Comparison of ENCODE assay signal across 1 cellular context in the genomic region with DNA sequence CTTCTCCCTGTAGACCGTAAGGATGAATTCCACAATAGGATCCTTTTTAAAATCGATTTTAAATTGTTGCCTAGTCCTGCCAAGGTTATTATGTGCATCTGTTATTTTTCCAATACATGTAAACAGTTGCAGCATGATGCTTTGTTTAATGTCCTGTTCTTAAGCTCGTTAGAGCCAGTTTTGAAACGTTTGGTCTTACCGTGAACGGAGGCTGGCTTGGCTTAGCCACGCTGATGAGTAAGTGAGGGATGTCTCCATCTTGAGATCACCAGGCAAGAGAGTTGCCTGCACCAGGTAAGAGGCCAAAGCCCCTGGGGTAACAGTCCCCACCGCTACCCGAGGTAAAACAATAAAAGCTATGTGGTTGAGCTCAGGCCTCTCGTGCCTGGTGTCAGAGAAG.
TF ChIP-seq lines count a peak whose summit lies in the region.

No MANE protein-coding gene starts in this region.

TF ChIP-seq in K562, 482 proteins besides CTCF, POLR2A, EP300 and RAD21:
- TF ChIP-seq SAP30 (IDR thresholded peaks at IDR 0.05; ENCODE audit: borderline replicate concordance, insufficient read depth, low read depth, low read length, poor library complexity, severe bottlenecking) (no peak), HSF4 (CRISPR knock-in tag; IDR thresholded peaks at IDR 0.05; ENCODE audit: borderline replicate concordance) (no peak), TRIM24 (IDR thresholded peaks at IDR 0.05) (no peak), ZNF79 (CRISPR knock-in tag; IDR thresholded peaks at IDR 0.05; ENCODE audit: low read depth) (no peak)
TF ChIP-seq in K562: peak in this region for 0.
